ENCODE assay signal across 8 cellular contexts in genomic region chr7:106485031-106485551, GRCh38.
DNase-seq lines count a peak whose midpoint lies in the region; ATAC-seq, FAIRE-seq and TF ChIP-seq lines count a peak whose summit lies in the region.

No MANE protein-coding gene starts in this region.

- POLR2A ChIA-PET in GM12878 (lab: Charles Lee) = interaction anchor here (1.1 kb wide), 1 partner anchor 10 kb away, joined by 3 read pairs; no protein-coding TSS in a partner anchor

- CTCF ChIA-PET in GM12878 (lab: Yijun Ruan, JAX) = interaction anchor here (0.8 to 3.2 kb wide), 6 partner anchors 10 to 308 kb away, joined by 3 to 12 read pairs (median 4); no protein-coding TSS in a partner anchor

- H3K27me3 ChIP-seq in GM12878 (replicated peaks in 1 of 2; ENCODE audit: control insufficient read depth in 2 of 2, insufficient read depth in 2 of 2, low read length in 1 of 2) = no peaks in the 10 kb centered on the region

- H3K9ac ChIP-seq in GM12878 (ENCODE audit: control insufficient read depth, insufficient read depth, low read length) = no peak overlapping the region

- no peaks in the 10 kb centered on the region for H3K79me2 ChIP-seq in GM12878 (ENCODE audit: control insufficient read depth, insufficient read depth, low read length)

- WGBS in GM12878 (ENCODE audit: insufficient coverage, insufficient replicate concordance, low lambda C conversion rate, missing lambda C conversion rate) = 33% methylated on average over 1 of the region's 1 CpG

- no peak for TF ChIP-seq POLR2A in GM12878 (IDR thresholded peaks at IDR 0.05; ENCODE audit: low read depth, low read length)

- peaks cover 53% of the 10 kb centered on the region for H3K27me3 Mint-ChIP-seq in osteocyte (ENCODE audit: unreplicated experiment)

- no peak overlapping the region for H3K27ac ChIP-seq in GM12878 (ENCODE audit: control insufficient read depth, insufficient read depth)

- no peak for TF ChIP-seq EP300 in GM12878 (IDR thresholded peaks at IDR 0.05; ENCODE audit: borderline replicate concordance in 1 of 2, control insufficient read depth in 1 of 2, low read depth in 2 of 2, low read length in 2 of 2)

- SMC1A ChIA-PET in GM12878 (lab: Charles Lee; ENCODE audit: uncharacterized antibody, unreplicated experiment) = interaction anchor here (0.6 to 3.9 kb wide), 9 partner anchors 17 to 408 kb away, joined by 3 to 13 read pairs (median 4); no protein-coding TSS in a partner anchor

- peaks cover 11% of the 10 kb centered on the region for H3K4me1 ChIP-seq in GM12878 (ENCODE audit: control insufficient read depth, insufficient read depth, low read length)

- H3K4me3 ChIP-seq in GM12865 (ENCODE audit: low read depth, low read length) = no peak overlapping the region
- H3K4me3 ChIP-seq in GM12878 = no peak overlapping the region

- BruUV-seq in GM12878 (replicated peaks; lab: Mats Ljungman, UMichigan) = no TSS peak

- no peak for TF ChIP-seq RAD21 in GM12878 (IDR thresholded peaks at IDR 0.05; ENCODE audit: insufficient read depth, low read depth, low read length)

- DNase-seq in GM12865 (ENCODE audit: low read depth) (peak; percentile 51), GM12878 (ENCODE audit: low read depth, low spot score) (no peak), non-pigmented ciliary epithelial cell (ENCODE audit: low read depth) (peak; percentile 58), osteocyte (ENCODE audit: extremely low spot score, unreplicated experiment) (no peak), activated gamma-delta T cell treated with Interleukin-2 at 50 U/mL for 16 hours (no peak), NCI-H2029 (lab: John Stamatoyannopoulos, UW) (no peak)
- DNase-seq in activated CD4-positive, alpha-beta T cell treated with anti-CD3 and anti-CD28 coated beads for 1 hour = no peak

- in situ Hi-C loops in GM12878 (cut with MboI) = no loop called here

- TF ChIP-seq CTCF in GM12865 (IDR thresholded peaks at IDR 0.05; ENCODE audit: insufficient read depth, low read depth, low read length, missing control alignments) = no peak
- TF ChIP-seq CTCF in GM12878 (IDR thresholded peaks at IDR 0.05 in 2 of 3, conservative IDR thresholded peaks at IDR 0.05 in 1 of 3; ENCODE audit: control insufficient read depth in 2 of 3, extremely low read depth in 1 of 3, insufficient read depth in 1 of 3, low read depth in 3 of 3, low read length in 3 of 3) = no peak
- TF ChIP-seq CTCF in osteocyte (IDR thresholded peaks at IDR 0.05) = no peak

- H3K4me3 Mint-ChIP-seq in osteocyte (ENCODE audit: unreplicated experiment) = no peak overlapping the region

- no peaks in the 10 kb centered on the region for H4K20me1 ChIP-seq in GM12878 (ENCODE audit: control insufficient read depth, insufficient read depth)

- peaks cover 18% of the 10 kb centered on the region for H3K4me1 Mint-ChIP-seq in osteocyte (ENCODE audit: unreplicated experiment)

- no peaks in the 10 kb centered on the region for H3K36me3 ChIP-seq in GM12878 (ENCODE audit: control insufficient read depth in 2 of 2, insufficient read depth in 2 of 2, low read length in 1 of 2)

- no peak overlapping the region for H3K4me2 ChIP-seq in GM12878 (ENCODE audit: control insufficient read depth, insufficient read depth)

- FAIRE-seq in GM12878 (lab: Jason Lieb, UNC) = no peak

- no peak overlapping the region for H3K27ac Mint-ChIP-seq in osteocyte (ENCODE audit: unreplicated experiment)

- H3K9me3 ChIP-seq in GM12878 (replicated peaks; ENCODE audit: control insufficient read depth, insufficient read depth, low read length) = no peaks in the 10 kb centered on the region

- no peaks in the 10 kb centered on the region for H3K9me3 Mint-ChIP-seq in osteocyte (ENCODE audit: unreplicated experiment)

- H3K36me3 Mint-ChIP-seq in osteocyte (ENCODE audit: unreplicated experiment) = no peaks in the 10 kb centered on the region

- RAD21 ChIA-PET in GM12878 (lab: Charles Lee; ENCODE audit: unreplicated experiment) = interaction anchor here (0.9 to 1.3 kb wide), 2 partner anchors 20 to 330 kb away, joined by 3 to 4 read pairs; no protein-coding TSS in a partner anchor

- H2AFZ ChIP-seq in GM12878 (ENCODE audit: control insufficient read depth, low read depth, low read length) = peak overlapping the region; percentile 24; the same call in 1 of the 2 replicates

- ATAC-seq in HG03196 (IDR thresholded peaks at IDR 0.05; ENCODE audit: unreplicated experiment) = peak; percentile 60
- ATAC-seq in GM12878 = peak; percentile 65

- intact Hi-C loops in GM12878 (cut with micrococcal nuclease; ENCODE audit: unreplicated experiment) = no loop called here

TF ChIP-seq in GM12878, 131 proteins besides CTCF, POLR2A, EP300 and RAD21:
- TF ChIP-seq MEF2A (IDR thresholded peaks at IDR 0.05; ENCODE audit: insufficient read depth, low read depth, low read length) (peak; percentile 57; the same call in 1 of the 2 replicates), FOXM1 (IDR thresholded peaks at IDR 0.05; ENCODE audit: low read depth, low read length) (peak; percentile 34; the same call in 1 of the 2 replicates)
- TF ChIP-seq, protein P1, sequence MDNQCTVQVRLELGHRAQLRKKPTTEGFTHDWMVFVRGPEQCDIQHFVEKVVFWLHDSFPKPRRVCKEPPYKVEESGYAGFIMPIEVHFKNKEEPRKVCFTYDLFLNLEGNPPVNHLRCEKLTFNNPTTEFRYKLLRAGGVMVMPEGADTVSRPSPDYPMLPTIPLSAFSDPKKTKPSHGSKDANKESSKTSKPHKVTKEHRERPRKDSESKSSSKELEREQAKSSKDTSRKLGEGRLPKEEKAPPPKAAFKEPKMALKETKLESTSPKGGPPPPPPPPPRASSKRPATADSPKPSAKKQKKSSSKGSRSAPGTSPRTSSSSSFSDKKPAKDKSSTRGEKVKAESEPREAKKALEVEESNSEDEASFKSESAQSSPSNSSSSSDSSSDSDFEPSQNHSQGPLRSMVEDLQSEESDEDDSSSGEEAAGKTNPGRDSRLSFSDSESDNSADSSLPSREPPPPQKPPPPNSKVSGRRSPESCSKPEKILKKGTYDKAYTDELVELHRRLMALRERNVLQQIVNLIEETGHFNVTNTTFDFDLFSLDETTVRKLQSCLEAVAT (IDR thresholded peaks at IDR 0.05) = no peak

Comparison
In these comparisons a context has a peak if more than half of its experiments do, and no peak if none do; other contexts are left out.
1. DNase-seq: peak in GM12865 (single experiment) and non-pigmented ciliary epithelial cell (single experiment); none in GM12878 (single experiment), osteocyte (single experiment), activated gamma-delta T cell treated with Interleukin-2 at 50 U/mL for 16 hours (single experiment), NCI-H2029 (single experiment) and activated CD4-positive, alpha-beta T cell treated with anti-CD3 and anti-CD28 coated beads for 1 hour (single experiment).